In genomic region chr2:55923091-55923977, GRCh38 we compare ENCODE assay signal across 9 cellular contexts. TPM values are rescaled to one million over a fixed set of nuclear protein-coding genes. Genes with fewer than 3 reads are reported as not detected.
A peak's percentile ranks its signal among the peaks of the same experiment; 100 is the strongest.
DNase-seq lines count a peak whose midpoint lies in the region; ATAC-seq and TF ChIP-seq lines count a peak whose summit lies in the region.
"Had no signal": no experiment of that assay in that cellular context is flagged by ENCODE, and none has a peak within 500 bp of the region (broad histone marks: within the 10 kb centered on the region; RNA-seq: fewer than 3 reads in every experiment).

TSS of gene EFEMP1 (minus strand) at chr2:55923782. CDS start at chr2:55922440, 1,342 bp downstream.

- peak in 1 of 2 donors; percentile 4 for DNase-seq in activated T-cell treated with anti-CD3 and anti-CD28 coated beads, Interleukin-2, amount 50 U/mL, for 72 hours
- DNase-seq in activated T-cell treated with anti-CD3 and anti-CD28 coated beads, Interleukin-2, amount 50 U/mL, for 4 hours, result no peak
- DNase-seq in Jurkat, Clone E6-1 (ENCODE audit: low read depth, low spot score), result peak; percentile 35
- DNase-seq in amniotic epithelial cell (ENCODE audit: low read depth), result peak; percentile 77
- peak; percentile 63 for DNase-seq in right atrium auricular region (ENCODE audit: low spot score)
- peak; percentile 39 for DNase-seq in putamen (ENCODE audit: low spot score)
- DNase-seq in NCI-H187 treated with DMSO at 0.1 percent for 48 hours (lab: John Stamatoyannopoulos, UW), result no peak
- DNase-seq in amniotic stem cell (lab: John Stamatoyannopoulos, UW), result no peak

- H3K27ac ChIP-seq in right atrium auricular region, result peak within 1 kb of the TSS; percentile 76 to 78

- peak; percentile 41 to 47 for ATAC-seq in activated T-cell treated with anti-CD3 and anti-CD28 coated beads, Interleukin-2, amount 50 U/mL, for 72 hours (replicated peaks in 1 of 2)
- ATAC-seq in activated T-cell treated with anti-CD3 and anti-CD28 coated beads, Interleukin-2, amount 50 U/mL, for 4 hours, result no peak

- no peaks in the 10 kb centered on the region for H3K9me3 ChIP-seq in right atrium auricular region

- peaks cover 6% of the 10 kb centered on the region for H3K4me1 Mint-ChIP-seq in activated T-cell treated with anti-CD3 and anti-CD28 coated beads, Interleukin-2, amount 50 U/mL, for 72 hours (ENCODE audit: low read depth)
- H3K4me1 Mint-ChIP-seq in activated T-cell treated with anti-CD3 and anti-CD28 coated beads, Interleukin-2, amount 50 U/mL, for 4 hours (ENCODE audit: low read depth), result peaks cover 3% of the 10 kb centered on the region

- no peak within 1 kb of the TSS for H3K27ac Mint-ChIP-seq in activated T-cell treated with anti-CD3 and anti-CD28 coated beads, Interleukin-2, amount 50 U/mL, for 72 hours
- H3K27ac Mint-ChIP-seq: activated naive CD8-positive, alpha-beta T cell had no signal

- peaks cover 0 to 1% of the 10 kb centered on the region in 2 donors for H3K36me3 Mint-ChIP-seq in activated T-cell treated with anti-CD3 and anti-CD28 coated beads, Interleukin-2, amount 50 U/mL, for 72 hours (ENCODE audit: insufficient read depth in 2 of 2)
- H3K36me3 Mint-ChIP-seq in activated T-cell treated with anti-CD3 and anti-CD28 coated beads, Interleukin-2, amount 50 U/mL, for 4 hours (ENCODE audit: insufficient read depth), result no peaks in the 10 kb centered on the region
- H3K36me3 Mint-ChIP-seq: activated naive CD8-positive, alpha-beta T cell had no signal

- no peaks in the 10 kb centered on the region for H3K36me3 ChIP-seq in right atrium auricular region

- H3K4me3 Mint-ChIP-seq in activated T-cell treated with anti-CD3 and anti-CD28 coated beads, Interleukin-2, amount 50 U/mL, for 72 hours, result peak within 1 kb of the TSS; percentile 44 to 46
- H3K4me3 Mint-ChIP-seq in activated T-cell treated with anti-CD3 and anti-CD28 coated beads, Interleukin-2, amount 50 U/mL, for 4 hours, result no peak within 1 kb of the TSS
- H3K4me3 Mint-ChIP-seq: activated naive CD8-positive, alpha-beta T cell had no signal

- H3K4me3 ChIP-seq in Jurkat, Clone E6-1 (ENCODE audit: low read length), result peak within 1 kb of the TSS; percentile 50
- peak within 1 kb of the TSS; percentile 68 to 77 for H3K4me3 ChIP-seq in right atrium auricular region

- no peaks in the 10 kb centered on the region for H3K27me3 ChIP-seq in right atrium auricular region

- H3K9me3 Mint-ChIP-seq in activated T-cell treated with anti-CD3 and anti-CD28 coated beads, Interleukin-2, amount 50 U/mL, for 72 hours, result no peaks in the 10 kb centered on the region
- H3K9me3 Mint-ChIP-seq in activated T-cell treated with anti-CD3 and anti-CD28 coated beads, Interleukin-2, amount 50 U/mL, for 4 hours, result no peaks in the 10 kb centered on the region

- TF ChIP-seq CTCF in right atrium auricular region (IDR thresholded peaks at IDR 0.05), result no peak

- peaks cover 51% of the 10 kb centered on the region for H3K27me3 Mint-ChIP-seq in activated T-cell treated with anti-CD3 and anti-CD28 coated beads, Interleukin-2, amount 50 U/mL, for 72 hours (ENCODE audit: low read depth)
- peaks cover 36% of the 10 kb centered on the region for H3K27me3 Mint-ChIP-seq in activated T-cell treated with anti-CD3 and anti-CD28 coated beads, Interleukin-2, amount 50 U/mL, for 4 hours (ENCODE audit: low read depth)

- H3K4me1 ChIP-seq in right atrium auricular region, result peaks cover 0 to 5% of the 10 kb centered on the region in 2 donors

RNA-seq across cellular contexts. Expression of gene EFEMP1, which starts in this region (rescaled TPM):
- total RNA-seq in activated T-cell treated with anti-CD3 and anti-CD28 coated beads, Interleukin-2, amount 50 U/mL, for 72 hours, result not detected
- under 1 TPM; 0.25 to 0.43 (median 0.40) TPM for total RNA-seq in activated T-cell treated with anti-CD3 and anti-CD28 coated beads, Interleukin-2, amount 50 U/mL, for 4 hours
- polyA plus RNA-seq in Jurkat, Clone E6-1 (2012; ENCODE audit: insufficient read depth, insufficient read length), result 19.8 TPM
- total RNA-seq in right atrium auricular region, result 100 to 1,000 TPM; 246 to 308 TPM

Comparison
In these comparisons a context has a peak if more than half of its experiments do, and no peak if none do; other contexts are left out.
1. RNA of gene EFEMP1 (total RNA-seq): 246 to 308 TPM in right atrium auricular region; 0.25 to 0.43 TPM in activated T-cell treated with anti-CD3 and anti-CD28 coated beads, Interleukin-2, amount 50 U/mL, for 4 hours and not detected in activated T-cell treated with anti-CD3 and anti-CD28 coated beads, Interleukin-2, amount 50 U/mL, for 72 hours; every median in the first group is over 100 times any median in the second.
2. Peak in ATAC-seq in activated T-cell treated with anti-CD3 and anti-CD28 coated beads, Interleukin-2, amount 50 U/mL, for 72 hours; RNA of the gene not detected or under 1 TPM.
3. DNase-seq: peak in Jurkat, Clone E6-1 (single experiment), amniotic epithelial cell (single experiment), right atrium auricular region (single experiment) and putamen (single experiment); none in activated T-cell treated with anti-CD3 and anti-CD28 coated beads, Interleukin-2, amount 50 U/mL, for 4 hours (single experiment), NCI-H187 treated with DMSO at 0.1 percent for 48 hours (single experiment) and amniotic stem cell (single experiment).